In genomic region chr11:66465371-66466224, GRCh38 we compare ENCODE assay signal across 8 cellular contexts. TPM values are rescaled to one million over a fixed set of nuclear protein-coding genes. Genes with fewer than 3 reads are reported as not detected.
A peak's percentile ranks its signal among the peaks of the same experiment; 100 is the strongest.
DNase-seq lines count a peak whose midpoint lies in the region; ATAC-seq lines count a peak whose summit lies in the region.

No MANE protein-coding gene starts in this region.

- no peak for DNase-seq in T-helper 2 cell treated with Interferon-gamma antibody and Interleukin-4, amounts not matched to agents 5 μg/mL and 100 μg/mL, for 36 hours (ENCODE audit: low spot score)
- DNase-seq in T-helper 2 cell (no peak), DMS79 treated with DMSO at 0.1 percent for 48 hours (lab: John Stamatoyannopoulos, UW) (no peak)
- DNase-seq in activated CD8-positive, alpha-beta T cell treated with anti-CD3 and anti-CD28 coated beads, Interleukin-2, amount 10 ng/mL, durations not matched to agents 7 days and 5 days = no peak

- peaks cover 0 to 3% (median 0%) of the 10 kb centered on the region in 5 donors for H3K36me3 ChIP-seq in subcutaneous abdominal adipose tissue (ENCODE audit: control insufficient read depth in 5 of 5, insufficient read depth in 5 of 5, low read length in 5 of 5)

- peak overlapping the region; percentile 82 for H3K27ac Mint-ChIP-seq in T-helper 2 cell treated with Interferon-gamma antibody and Interleukin-4, amounts not matched to agents 5 μg/mL and 100 μg/mL, for 36 hours
- H3K27ac Mint-ChIP-seq in activated CD8-positive, alpha-beta T cell treated with anti-CD3 and anti-CD28 coated beads, Interleukin-2, amount 10 ng/mL, durations not matched to agents 7 days and 5 days = peak overlapping the region; percentile 75

- H3K4me3 Mint-ChIP-seq in T-helper 2 cell treated with Interferon-gamma antibody and Interleukin-4, amounts not matched to agents 5 μg/mL and 100 μg/mL, for 36 hours = peak overlapping the region; percentile 88
- H3K4me3 Mint-ChIP-seq in activated CD8-positive, alpha-beta T cell treated with anti-CD3 and anti-CD28 coated beads, Interleukin-2, amount 10 ng/mL, durations not matched to agents 7 days and 5 days = peak overlapping the region; percentile 77

- POLR2A ChIA-PET in activated CD8-positive, alpha-beta T cell treated with anti-CD3 and anti-CD28 coated beads, Interleukin-2, amount 10 ng/mL, durations not matched to agents 7 days and 5 days (lab: Charles Lee) = interaction anchor here (0.6 to 1.4 kb wide), 3 partner anchors 15 to 1600 kb away, joined by 3 to 7 read pairs (median 3); partner anchors contain the start of genes DPP3 and MRPL11

- no peaks in the 10 kb centered on the region for H3K27me3 Mint-ChIP-seq in T-helper 2 cell treated with Interferon-gamma antibody and Interleukin-4, amounts not matched to agents 5 μg/mL and 100 μg/mL, for 36 hours (ENCODE audit: low read depth)
- no peaks in the 10 kb centered on the region for H3K27me3 Mint-ChIP-seq in activated CD8-positive, alpha-beta T cell treated with anti-CD3 and anti-CD28 coated beads, Interleukin-2, amount 10 ng/mL, durations not matched to agents 7 days and 5 days (ENCODE audit: low read depth)

- H3K9ac ChIP-seq in subcutaneous abdominal adipose tissue (ENCODE audit: low read length in 5 of 5) = peak overlapping the region in 2 of 5 donors; percentile 65 to 68

- peaks cover 25% of the 10 kb centered on the region for H3K4me1 Mint-ChIP-seq in T-helper 2 cell treated with Interferon-gamma antibody and Interleukin-4, amounts not matched to agents 5 μg/mL and 100 μg/mL, for 36 hours (ENCODE audit: low read depth)
- peaks cover 48% of the 10 kb centered on the region for H3K4me1 Mint-ChIP-seq in activated CD8-positive, alpha-beta T cell treated with anti-CD3 and anti-CD28 coated beads, Interleukin-2, amount 10 ng/mL, durations not matched to agents 7 days and 5 days (ENCODE audit: low read depth)

- H3K36me3 Mint-ChIP-seq in T-helper 2 cell treated with Interferon-gamma antibody and Interleukin-4, amounts not matched to agents 5 μg/mL and 100 μg/mL, for 36 hours (ENCODE audit: low read depth) = peaks cover 3% of the 10 kb centered on the region
- peaks cover 6% of the 10 kb centered on the region for H3K36me3 Mint-ChIP-seq in activated CD8-positive, alpha-beta T cell treated with anti-CD3 and anti-CD28 coated beads, Interleukin-2, amount 10 ng/mL, durations not matched to agents 7 days and 5 days (ENCODE audit: low read depth)

- ATAC-seq in activated CD8-positive, alpha-beta T cell treated with anti-CD3 and anti-CD28 coated beads, Interleukin-2, amount 10 ng/mL, durations not matched to agents 7 days and 5 days = no peak
- ATAC-seq in HG03442 (IDR thresholded peaks at IDR 0.05; ENCODE audit: unreplicated experiment) (no peak), HG03175 (IDR thresholded peaks at IDR 0.05; ENCODE audit: unreplicated experiment) (no peak)

- H3K27me3 ChIP-seq in subcutaneous abdominal adipose tissue (ENCODE audit: control insufficient read depth in 5 of 5, insufficient read depth in 4 of 5, low read length in 5 of 5) = no peaks in the 10 kb centered on the region

- peak overlapping the region; percentile 46 for H3K27ac ChIP-seq in subcutaneous abdominal adipose tissue (ENCODE audit: low read depth, low read length)

- peaks cover 10% of the 10 kb centered on the region for H3K9me3 Mint-ChIP-seq in T-helper 2 cell treated with Interferon-gamma antibody and Interleukin-4, amounts not matched to agents 5 μg/mL and 100 μg/mL, for 36 hours
- peaks cover 9% of the 10 kb centered on the region for H3K9me3 Mint-ChIP-seq in activated CD8-positive, alpha-beta T cell treated with anti-CD3 and anti-CD28 coated beads, Interleukin-2, amount 10 ng/mL, durations not matched to agents 7 days and 5 days (ENCODE audit: insufficient read depth)

- peak overlapping the region; percentile 77 for H3K4me3 ChIP-seq in iPS-18c (ENCODE audit: insufficient read depth, low read depth, low read length)
- H3K4me3 ChIP-seq in subcutaneous abdominal adipose tissue (ENCODE audit: low read depth in 1 of 5, low read length in 5 of 5) = peak overlapping the region; percentile 54 to 81 (median 78)

- CTCF ChIA-PET in activated CD8-positive, alpha-beta T cell treated with anti-CD3 and anti-CD28 coated beads, Interleukin-2, amount 10 ng/mL, durations not matched to agents 7 days and 5 days (lab: Charles Lee) = interaction anchor here (1.3 to 3.5 kb wide), 6 partner anchors 15 to 153 kb away, joined by 3 to 23 read pairs (median 4); partner anchors contain the start of genes DPP3 and MRPL11

- H3K4me1 ChIP-seq in subcutaneous abdominal adipose tissue (ENCODE audit: control insufficient read depth in 5 of 5, insufficient read depth in 5 of 5, low read length in 5 of 5) = peaks cover 2 to 25% (median 19%) of the 10 kb centered on the region in 5 donors

- H3K9me3 ChIP-seq in iPS-18c (ENCODE audit: control insufficient read depth, insufficient read depth, low read length) (peaks cover 2% of the 10 kb centered on the region), subcutaneous abdominal adipose tissue (ENCODE audit: control insufficient read depth in 5 of 5, low read length in 5 of 5) (peaks cover 0 to 6% (median 0%) of the 10 kb centered on the region in 5 donors)

RNA-seq across cellular contexts. Expression of gene PELI3, which starts 1.1 kb away (rescaled TPM):
- 1 to 10 TPM; 5.1 to 5.8 TPM for total RNA-seq in activated CD8-positive, alpha-beta T cell treated with anti-CD3 and anti-CD28 coated beads, Interleukin-2, amount 10 ng/mL, durations not matched to agents 7 days and 5 days

RNA-seq across cellular contexts. Expression of gene DPP3, which starts 14.6 kb away (rescaled TPM):
- 10 to 100 TPM; 73.3 to 79.1 TPM for total RNA-seq in activated CD8-positive, alpha-beta T cell treated with anti-CD3 and anti-CD28 coated beads, Interleukin-2, amount 10 ng/mL, durations not matched to agents 7 days and 5 days

RNA-seq across cellular contexts. Expression of gene MRPL11, which starts 26.9 kb away (rescaled TPM):
- 100 to 1,000 TPM in 1 of 2 experiments, 10 to 100 TPM in 1; 93.7 to 100 TPM for total RNA-seq in activated CD8-positive, alpha-beta T cell treated with anti-CD3 and anti-CD28 coated beads, Interleukin-2, amount 10 ng/mL, durations not matched to agents 7 days and 5 days

RNA-seq across cellular contexts. Expression of gene NPAS4, which starts 44.8 kb away (rescaled TPM):
- total RNA-seq in activated CD8-positive, alpha-beta T cell treated with anti-CD3 and anti-CD28 coated beads, Interleukin-2, amount 10 ng/mL, durations not matched to agents 7 days and 5 days = under 1 TPM; 0.18 to 0.34 TPM

RNA-seq across cellular contexts. Expression of gene BBS1, which starts 44.8 kb away (rescaled TPM):
- total RNA-seq in activated CD8-positive, alpha-beta T cell treated with anti-CD3 and anti-CD28 coated beads, Interleukin-2, amount 10 ng/mL, durations not matched to agents 7 days and 5 days = 10 to 100 TPM; 10.6 to 14.0 TPM
